ENCODE assay signal across 8 cellular contexts in genomic region chr3:15327941-15328340, GRCh38. TPM values are rescaled to one million over a fixed set of nuclear protein-coding genes. Genes with fewer than 3 reads are reported as not detected.
DNase-seq lines count a peak whose midpoint lies in the region; ATAC-seq and TF ChIP-seq lines count a peak whose summit lies in the region.

No MANE protein-coding gene starts in this region.

- peak overlapping the region; percentile 50; the same call in 1 of the 2 replicates for H3K27ac ChIP-seq in MM.1S (ENCODE audit: low read length)
- H3K27ac ChIP-seq in naive thymus-derived CD4-positive, alpha-beta T cell (ENCODE audit: low read depth, low read length): no peak overlapping the region

- H3K4me1 ChIP-seq in MM.1S (ENCODE audit: low read length): peaks cover 23% of the 10 kb centered on the region
- H3K4me1 ChIP-seq in naive thymus-derived CD4-positive, alpha-beta T cell (ENCODE audit: control insufficient read depth in 2 of 2, insufficient read depth in 2 of 2, low read length in 2 of 2): peaks cover 40 to 50% of the 10 kb centered on the region in 2 donors

- H3K9me2 ChIP-seq in MM.1S (replicated peaks; ENCODE audit: insufficient read depth, low read length): no peaks in the 10 kb centered on the region

- H3F3A ChIP-seq in MM.1S (ENCODE audit: insufficient read depth, low read length): peaks cover 16% of the 10 kb centered on the region; the same call in 1 of the 2 replicates

- peak overlapping the region; percentile 14 to 99 (median 70) for H3K4me3 Mint-ChIP-seq in naive thymus-derived CD4-positive, alpha-beta T cell

- H3K4me3 ChIP-seq in MM.1S (ENCODE audit: low read length): no peak overlapping the region
- no peak overlapping the region for H3K4me3 ChIP-seq in naive thymus-derived CD4-positive, alpha-beta T cell (ENCODE audit: low read length)

- H3K4me1 Mint-ChIP-seq in naive thymus-derived CD4-positive, alpha-beta T cell: peaks cover 50 to 90% (median 86%) of the 10 kb centered on the region in 7 donors

- H3K27me3 ChIP-seq in MM.1S (replicated peaks; ENCODE audit: insufficient read depth, low read length): no peaks in the 10 kb centered on the region
- no peaks in the 10 kb centered on the region for H3K27me3 ChIP-seq in naive thymus-derived CD4-positive, alpha-beta T cell (ENCODE audit: control insufficient read depth in 2 of 2, insufficient read depth in 2 of 2, low read length in 2 of 2)

- no peaks in the 10 kb centered on the region for H3K27me3 Mint-ChIP-seq in naive thymus-derived CD4-positive, alpha-beta T cell

- H3K27ac Mint-ChIP-seq in naive thymus-derived CD4-positive, alpha-beta T cell: peak overlapping the region in 5 of 9 donors; percentile 66 to 82 (median 71)

- H3K9ac ChIP-seq in MM.1S (ENCODE audit: low read length): peak overlapping the region; percentile 9; the same call in 1 of the 2 replicates

- H2AFZ ChIP-seq in MM.1S (ENCODE audit: low read length): 0 out of 2 replicates have a peak overlapping the region, but pooled peaks have one; percentile 41

- no peaks in the 10 kb centered on the region for H3K9me3 Mint-ChIP-seq in naive thymus-derived CD4-positive, alpha-beta T cell

- DNase-seq in MM.1S: peak; percentile 75
- peak; percentile 20 for DNase-seq in activated effector memory CD4-positive, alpha-beta T cell treated with Interleukin-2 at 50 U/mL for 16 hours
- DNase-seq in naive thymus-derived CD4-positive, alpha-beta T cell: peak in 1 of 9 donors; percentile 26
- DNase-seq in medulla oblongata (ENCODE audit: extremely low spot score): no peak
- no peak for DNase-seq in mucosa of gallbladder (ENCODE audit: low spot score)
- no peak for DNase-seq in hippocampal formation (lab: John Stamatoyannopoulos, UW)
- no peak for DNase-seq in anterior cingulate cortex (lab: John Stamatoyannopoulos, UW)

- peak; percentile 48 for ATAC-seq in GM18868 (IDR thresholded peaks at IDR 0.05; ENCODE audit: unreplicated experiment)
- no peak for ATAC-seq in naive thymus-derived CD4-positive, alpha-beta T cell

- H3K36me3 Mint-ChIP-seq in naive thymus-derived CD4-positive, alpha-beta T cell: peaks cover 6 to 43% (median 14%) of the 10 kb centered on the region in 5 donors

- H3K9me3 ChIP-seq in MM.1S (replicated peaks; ENCODE audit: insufficient read depth, low read length): no peaks in the 10 kb centered on the region
- no peaks in the 10 kb centered on the region for H3K9me3 ChIP-seq in naive thymus-derived CD4-positive, alpha-beta T cell (ENCODE audit: control insufficient read depth in 2 of 3, low read length in 3 of 3)

- no peak for TF ChIP-seq CTCF in MM.1S (IDR thresholded peaks at IDR 0.05; ENCODE audit: low read length)

- no peaks in the 10 kb centered on the region for H3K36me3 ChIP-seq in MM.1S (replicated peaks; ENCODE audit: insufficient read depth, low read length)
- peaks cover 0 to 14% (median 4%) of the 10 kb centered on the region in 3 experiments for H3K36me3 ChIP-seq in naive thymus-derived CD4-positive, alpha-beta T cell (ENCODE audit: control insufficient read depth in 2 of 3, insufficient read depth in 3 of 3, low read length in 3 of 3)

- intact Hi-C loops in naive thymus-derived CD4-positive, alpha-beta T cell (cut with micrococcal nuclease): no loop called here

- CTCF ChIA-PET in naive thymus-derived CD4-positive, alpha-beta T cell (lab: Charles Lee): interaction anchor here (10.1 kb wide), 1 partner anchor 60 kb away, joined by 139 read pairs; no protein-coding TSS in a partner anchor

- POLR2A ChIA-PET in naive thymus-derived CD4-positive, alpha-beta T cell (lab: Charles Lee): interaction anchor here (1.1 to 2.6 kb wide), 4 partner anchors 10 to 57 kb away, joined by 3 to 10 read pairs (median 4); no protein-coding TSS in a partner anchor

- H3K79me2 ChIP-seq in MM.1S (ENCODE audit: low read length): no peaks in the 10 kb centered on the region

- peak overlapping the region; percentile 51 for H3K4me2 ChIP-seq in MM.1S (ENCODE audit: low read depth, low read length)

- no peaks in the 10 kb centered on the region for H4K20me1 ChIP-seq in MM.1S (ENCODE audit: insufficient read depth, low read length)

RNA-seq across cellular contexts. Expression of gene SH3BP5, which starts 4.4 kb away (rescaled TPM):
- total RNA-seq in naive thymus-derived CD4-positive, alpha-beta T cell: 10 to 100 TPM; 18.5 to 64.7 (median 39.5) TPM
- polyA plus RNA-seq in naive thymus-derived CD4-positive, alpha-beta T cell: 10 to 100 TPM; 38.2 to 49.6 TPM
- total RNA-seq in mucosa of gallbladder: 60.4 TPM

Comparison
In these comparisons a context has a peak if more than half of its experiments do, and no peak if none do; other contexts are left out.
1. DNase-seq: peak in MM.1S (single experiment) and activated effector memory CD4-positive, alpha-beta T cell treated with Interleukin-2 at 50 U/mL for 16 hours (single experiment); none in medulla oblongata (single experiment), mucosa of gallbladder (single experiment), hippocampal formation (0 of 2) and anterior cingulate cortex (0 of 58).